ENCODE assay signal across 22 cellular contexts in the genomic region with DNA sequence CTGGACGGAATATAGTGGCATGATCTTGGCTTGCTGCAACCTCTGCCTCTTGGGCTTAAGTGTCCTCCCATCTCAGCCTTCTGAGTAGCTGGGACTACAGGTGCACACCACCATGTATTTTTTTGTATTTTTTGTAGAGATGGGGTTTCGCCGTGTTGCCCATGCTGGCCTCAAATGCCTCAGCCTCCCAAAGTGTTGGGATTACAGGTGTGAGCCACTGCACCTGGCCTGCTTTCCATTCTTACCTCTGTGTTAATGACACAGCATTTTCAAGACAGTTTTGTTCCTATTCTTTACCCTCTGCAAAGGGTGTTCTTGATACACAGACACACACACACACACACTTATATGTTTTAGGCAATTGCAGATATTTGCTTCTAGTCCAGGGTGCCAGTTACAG.
"Had no signal": no experiment of that assay in that cellular context is flagged by ENCODE, and none has a peak within 500 bp of the region (broad histone marks: within the 10 kb centered on the region; RNA-seq: fewer than 3 reads in every experiment).

No MANE protein-coding gene starts in this region.

- H3K4me3 ChIP-seq: coronary artery, esophagus squamous epithelium, gastrocnemius medialis, heart right ventricle, left lung, lower lobe of right lung, mucosa of descending colon had no signal

- H3K4me1 Mint-ChIP-seq: endodermal cell had no signal

- H3K4me1 ChIP-seq: gastrocnemius medialis, lower lobe of right lung had no signal

- H3K27me3 ChIP-seq: esophagus squamous epithelium, gastrocnemius medialis, heart right ventricle, left lung had no signal

- H3K9me3 Mint-ChIP-seq: effector memory CD8-positive, alpha-beta T cell; mesothelial cell of epicardium had no signal

- H3K27ac ChIP-seq: coronary artery, epithelial cell of prostate, gastrocnemius medialis, heart right ventricle, left lung, lower lobe of right lung had no signal

- ATAC-seq: effector memory CD8-positive, alpha-beta T cell; gastrocnemius medialis; heart right ventricle; left cardiac atrium; left lung; left ventricle myocardium superior; lower lobe of right lung; mucosa of descending colon had no signal

- H3K4me3 Mint-ChIP-seq: effector memory CD8-positive, alpha-beta T cell; endodermal cell; mesothelial cell of epicardium had no signal

- H3K9me3 ChIP-seq: esophagus squamous epithelium, gastrocnemius medialis, left lung, lower lobe of right lung, mucosa of descending colon had no signal

- DNase-seq: effector CD8-positive, alpha-beta T cell; effector memory CD8-positive, alpha-beta T cell; endodermal cell; erythroblast; esophagus squamous epithelium; foreskin fibroblast; foreskin melanocyte; gastrocnemius medialis; glutamatergic neuron; head of caudate nucleus; heart right ventricle; hippocampal formation; left cardiac atrium; left lung; left ventricle myocardium superior; lower lobe of right lung; mesenchymal stem cell; mucosa of descending colon; naive B cell had no signal

- H3K27ac Mint-ChIP-seq: effector memory CD8-positive, alpha-beta T cell; endodermal cell; mesothelial cell of epicardium; naive B cell had no signal

- H3K36me3 ChIP-seq: esophagus squamous epithelium, gastrocnemius medialis, heart right ventricle, left lung, lower lobe of right lung had no signal

- H3K36me3 Mint-ChIP-seq: mesothelial cell of epicardium, naive B cell had no signal
